ENCODE assay signal across 18 cellular contexts in the genomic region with DNA sequence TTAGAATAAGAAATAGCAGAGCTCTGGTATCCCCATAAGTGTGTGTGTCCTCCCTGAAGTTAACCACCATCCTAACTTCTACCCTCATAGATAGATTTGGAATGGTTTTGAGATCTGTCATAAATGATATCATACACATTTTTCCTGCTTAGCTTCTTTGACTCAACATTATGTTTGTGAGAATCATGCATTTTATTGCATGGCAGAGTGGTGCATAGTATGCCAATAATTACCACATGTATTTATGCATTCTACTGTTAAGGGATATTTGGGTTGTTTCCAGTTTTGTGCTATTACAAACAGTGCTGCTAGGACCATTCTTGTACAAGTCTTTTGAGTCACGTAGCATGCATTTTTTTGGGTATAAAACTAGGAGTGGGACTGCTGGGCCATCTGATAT. TPM values are rescaled to one million over a fixed set of nuclear protein-coding genes. Genes with fewer than 3 reads are reported as not detected.
"Had no signal": no experiment of that assay in that cellular context is flagged by ENCODE, and none has a peak within 500 bp of the region (broad histone marks: within the 10 kb centered on the region; RNA-seq: fewer than 3 reads in every experiment).

No MANE protein-coding gene starts in this region.

- DNase-seq: activated T-cell treated with anti-CD3 and anti-CD28 coated beads, Interleukin-2, amount 50 U/mL, for 24 hours; adrenal gland; colonic mucosa; left ventricle myocardium superior; midbrain; natural killer cell; retina; sigmoid colon; stimulated activated CD4-positive, alpha-beta T cell treated with anti-CD3 and anti-CD28 coated beads, Interleukin-4, amount 100 ng/mL, for 1 hour; stimulated activated naive CD8-positive, alpha-beta T cell treated with anti-CD3 and anti-CD28 coated beads, Interleukin-15, Interleukin-2, amounts not matched to agents 100 U/mL and 50 U/mL, for 24 hours; substantia nigra; T-helper 9 cell; tibial artery had no signal

- H3K27me3 ChIP-seq: adrenal gland, ascending aorta, colonic mucosa, sigmoid colon, tibial artery had no signal

- H3K9me3 Mint-ChIP-seq: activated T-cell treated with anti-CD3 and anti-CD28 coated beads, Interleukin-2, amount 50 U/mL, for 24 hours; activated T-helper 17 cell treated with anti-CD3 and anti-CD28 coated beads, Interleukin-2, amount 50 U/mL, for 72 hours; natural killer cell; WTC11 had no signal

- H3K4me1 Mint-ChIP-seq: activated T-helper 17 cell treated with anti-CD3 and anti-CD28 coated beads, Interleukin-2, amount 50 U/mL, for 72 hours; natural killer cell had no signal

- H3K4me1 ChIP-seq: ascending aorta, colonic mucosa, tibial artery had no signal

- H3K36me3 ChIP-seq: adrenal gland, ascending aorta, colonic mucosa, sigmoid colon, tibial artery had no signal

- H3K27ac Mint-ChIP-seq: activated naive CD8-positive, alpha-beta T cell; activated T-cell treated with anti-CD3 and anti-CD28 coated beads, Interleukin-2, amount 50 U/mL, for 24 hours; activated T-helper 17 cell treated with anti-CD3 and anti-CD28 coated beads, Interleukin-2, amount 50 U/mL, for 72 hours; natural killer cell; WTC11 had no signal

- H3K9me3 ChIP-seq: adrenal gland, ascending aorta, colonic mucosa, sigmoid colon, tibial artery had no signal

- H3K27ac ChIP-seq: adrenal gland, ascending aorta, colonic mucosa, sigmoid colon, tibial artery had no signal

- ATAC-seq: activated T-helper 17 cell treated with anti-CD3 and anti-CD28 coated beads, Interleukin-2, amount 50 U/mL, for 72 hours; left ventricle myocardium superior; natural killer cell; stimulated activated naive CD8-positive, alpha-beta T cell treated with anti-CD3 and anti-CD28 coated beads, Interleukin-15, Interleukin-2, amounts not matched to agents 100 U/mL and 50 U/mL, for 24 hours; WTC11 had no signal

- H3K4me3 ChIP-seq: adrenal gland, ascending aorta, colonic mucosa, sigmoid colon, tibial artery had no signal

- H3K4me3 Mint-ChIP-seq: activated naive CD8-positive, alpha-beta T cell; activated T-cell treated with anti-CD3 and anti-CD28 coated beads, Interleukin-2, amount 50 U/mL, for 24 hours; activated T-helper 17 cell treated with anti-CD3 and anti-CD28 coated beads, Interleukin-2, amount 50 U/mL, for 72 hours; natural killer cell; WTC11 had no signal

RNA-seq across cellular contexts. Expression of a gene that starts 13.5 kb away (rescaled TPM):
- total RNA-seq: ascending aorta; T-helper 1 cell treated with Interleukin-12 subunit alpha and Interleukin-12 subunit beta and Interleukin-4 antibody, amounts not matched to agents 30 ng/mL and 1 ng/mL, for 36 hours had no signal
